In the genomic region with DNA sequence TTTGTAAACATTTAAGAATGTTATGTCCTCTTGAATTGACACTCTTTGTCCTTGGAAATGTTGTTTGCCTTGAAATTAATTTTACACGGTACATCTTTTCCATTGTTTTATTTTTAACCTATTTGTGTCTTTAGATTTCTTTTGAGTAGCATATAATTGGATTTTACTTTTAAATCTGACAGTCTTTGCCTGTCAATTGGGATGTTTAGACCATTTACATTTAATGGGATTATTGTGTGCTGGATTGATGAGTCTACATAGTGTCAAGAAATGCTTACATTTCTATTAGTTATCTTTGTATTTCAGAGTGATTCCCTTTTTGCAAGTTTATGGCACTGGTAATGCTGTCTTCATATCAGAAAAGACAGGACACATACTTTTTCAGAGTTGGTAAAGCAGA, we compare ENCODE assay signal across 16 cellular contexts.
DNase-seq lines count a peak whose midpoint lies in the region; ATAC-seq, FAIRE-seq and TF ChIP-seq lines count a peak whose summit lies in the region.
"Had no signal": no experiment of that assay in that cellular context is flagged by ENCODE, and none has a peak within 500 bp of the region (broad histone marks: within the 10 kb centered on the region; RNA-seq: fewer than 3 reads in every experiment).

No MANE protein-coding gene starts in this region.

- DNase-seq in A549 (ENCODE audit: low read depth in 1 of 2, low spot score in 1 of 2): no peak
- DNase-seq in CD14-positive monocyte (ENCODE audit: low spot score): no peak
- DNase-seq in HL-60 (ENCODE audit: low read depth in 1 of 2, low spot score in 1 of 2): no peak
- no peak for DNase-seq in T-helper 17 cell
- no peak for DNase-seq in NCI-H146 (lab: John Stamatoyannopoulos, UW)
- no peak for DNase-seq in ureter (ENCODE audit: low spot score)
- DNase-seq: Caco-2; CD4-positive, CD25-positive, alpha-beta regulatory T cell; H7 had no signal

- H3K4me3 ChIP-seq in A549: no peak overlapping the region
- no peak overlapping the region for H3K4me3 ChIP-seq in HL-60 (replicated peaks; ENCODE audit: insufficient read depth, low read length)
- H3K4me3 ChIP-seq: BLaER1, GM23338 had no signal

- no peak overlapping the region for H3K4me2 ChIP-seq in A549
- H3K4me2 ChIP-seq: BLaER1, GM23338 had no signal

- peaks cover 50% of the 10 kb centered on the region for H3K4me1 ChIP-seq in A549

- intact Hi-C loops in CD14-positive monocyte (cut with micrococcal nuclease): loop anchor here in 1 of 2 donors (5.0 to 10.0 kb wide), 2 partner anchors 60 to 443 kb away; a partner anchor contains a TSS

- H3K27ac Mint-ChIP-seq in CD14-positive monocyte: peak overlapping the region in 4 of 7 donors; percentile 33 to 94 (median 74)
- peak overlapping the region; percentile 24 for H3K27ac Mint-ChIP-seq in T-helper 17 cell
- H3K27ac Mint-ChIP-seq: GM23338 had no signal

- no peak for TF ChIP-seq RAD21 in A549 (conservative IDR thresholded peaks at IDR 0.05 in 1 of 2, IDR thresholded peaks at IDR 0.05 in 1 of 2)

- H3K4me1 Mint-ChIP-seq in CD14-positive monocyte: peaks cover 70% of the 10 kb centered on the region
- H3K4me1 Mint-ChIP-seq in T-helper 17 cell: peaks cover 32% of the 10 kb centered on the region

- POLR2A ChIA-PET in A549 (lab: Yijun Ruan, JAX): no interaction called here

- H3K4me3 Mint-ChIP-seq in CD14-positive monocyte (no peak overlapping the region), T-helper 17 cell (no peak overlapping the region)
- H3K4me3 Mint-ChIP-seq: CD4-positive, CD25-positive, alpha-beta regulatory T cell; GM23338 had no signal

- peak; percentile 96 for FAIRE-seq in A549 (lab: Jason Lieb, UNC)
- FAIRE-seq: D721Med, GM12891 had no signal

- CTCF ChIA-PET in A549 (lab: Yijun Ruan, JAX): interaction anchor here (1.3 to 1.7 kb wide), 2 partner anchors 248 to 439 kb away, joined by 6 read pairs; no protein-coding TSS in a partner anchor

- ATAC-seq in A549 (no peak), T-helper 17 cell (no peak), GM18873 (IDR thresholded peaks at IDR 0.05; ENCODE audit: low FRiP score, unreplicated experiment) (no peak), GM18867 (IDR thresholded peaks at IDR 0.05; ENCODE audit: unreplicated experiment) (no peak)
- ATAC-seq: GM23338, HCT116 had no signal

- H3K9me3 Mint-ChIP-seq in CD14-positive monocyte: peaks cover 0 to 16% (median 7%) of the 10 kb centered on the region in 7 donors
- H3K9me3 Mint-ChIP-seq: GM23338 had no signal

- 90% methylated on average over 1 of the region's 1 CpG for WGBS in A549 (ENCODE audit: missing lambda C conversion rate)

- TF ChIP-seq POLR2A in A549 (IDR thresholded peaks at IDR 0.05; ENCODE audit: low read length): no peak

- H3K36me3 Mint-ChIP-seq in CD14-positive monocyte (peaks cover 17% of the 10 kb centered on the region in 2 donors), T-helper 17 cell (ENCODE audit: low read depth) (peaks cover 2% of the 10 kb centered on the region)

- H3K27ac ChIP-seq in A549 (peak overlapping the region; percentile 80 to 93), HL-60 (replicated peaks) (peak overlapping the region; percentile 81)
- H3K27ac ChIP-seq: BLaER1 had no signal

- TF ChIP-seq CTCF in A549 (IDR thresholded peaks at IDR 0.05): no peak
- no peak for TF ChIP-seq CTCF in CD14-positive monocyte (IDR thresholded peaks at IDR 0.05)
- TF ChIP-seq CTCF in HL-60 (IDR thresholded peaks at IDR 0.05; ENCODE audit: insufficient read depth, low read length): no peak

- H3K27me3 Mint-ChIP-seq in CD14-positive monocyte (ENCODE audit: low read depth in 3 of 3): peaks cover 0 to 2% (median 0%) of the 10 kb centered on the region in 3 donors
- no peaks in the 10 kb centered on the region for H3K27me3 Mint-ChIP-seq in T-helper 17 cell
- H3K27me3 Mint-ChIP-seq: CD4-positive, CD25-positive, alpha-beta regulatory T cell had no signal

- H3K27me3 ChIP-seq in HL-60 (ENCODE audit: insufficient read depth, poor library complexity, severe bottlenecking): no peaks in the 10 kb centered on the region
- H3K27me3 ChIP-seq: BLaER1 had no signal

- H3K9me3 ChIP-seq in A549: peaks cover 13% of the 10 kb centered on the region; the same call in 2 of the 3 replicates
- no peaks in the 10 kb centered on the region for H3K9me3 ChIP-seq in T-helper 17 cell (ENCODE audit: control insufficient read depth, low read length, poor library complexity, severe bottlenecking)

- no peak for TF ChIP-seq EP300 in A549 (IDR thresholded peaks at IDR 0.05)

TF ChIP-seq in A549, 52 proteins besides CTCF, POLR2A, EP300 and RAD21:
- TF ChIP-seq ZNF302 (CRISPR knock-in tag; IDR thresholded peaks at IDR 0.05): no peak
- TF ChIP-seq RNF2 (IDR thresholded peaks at IDR 0.05; ENCODE audit: borderline replicate concordance, low read depth): no peak
- TF ChIP-seq NFE2L2 (conservative IDR thresholded peaks at IDR 0.05; ENCODE audit: low read length): no peak
- TF ChIP-seq RCOR1 (IDR thresholded peaks at IDR 0.05; ENCODE audit: low read depth, low read length): no peak
- TF ChIP-seq, protein P1, sequence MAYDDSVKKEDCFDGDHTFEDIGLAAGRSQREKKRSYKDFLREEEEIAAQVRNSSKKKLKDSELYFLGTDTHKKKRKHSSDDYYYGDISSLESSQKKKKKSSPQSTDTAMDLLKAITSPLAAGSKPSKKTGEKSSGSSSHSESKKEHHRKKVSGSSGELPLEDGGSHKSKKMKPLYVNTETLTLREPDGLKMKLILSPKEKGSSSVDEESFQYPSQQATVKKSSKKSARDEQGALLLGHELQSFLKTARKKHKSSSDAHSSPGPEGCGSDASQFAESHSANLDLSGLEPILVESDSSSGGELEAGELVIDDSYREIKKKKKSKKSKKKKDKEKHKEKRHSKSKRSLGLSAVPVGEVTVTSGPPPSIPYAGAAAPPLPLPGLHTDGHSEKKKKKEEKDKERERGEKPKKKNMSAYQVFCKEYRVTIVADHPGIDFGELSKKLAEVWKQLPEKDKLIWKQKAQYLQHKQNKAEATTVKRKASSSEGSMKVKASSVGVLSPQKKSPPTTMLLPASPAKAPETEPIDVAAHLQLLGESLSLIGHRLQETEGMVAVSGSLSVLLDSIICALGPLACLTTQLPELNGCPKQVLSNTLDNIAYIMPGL (CRISPR knock-in tag; IDR thresholded peaks at IDR 0.05; ENCODE audit: borderline replicate concordance): no peak
- TF ChIP-seq HOXA7 (CRISPR knock-in tag; IDR thresholded peaks at IDR 0.05): no peak
- TF ChIP-seq, protein P2, sequence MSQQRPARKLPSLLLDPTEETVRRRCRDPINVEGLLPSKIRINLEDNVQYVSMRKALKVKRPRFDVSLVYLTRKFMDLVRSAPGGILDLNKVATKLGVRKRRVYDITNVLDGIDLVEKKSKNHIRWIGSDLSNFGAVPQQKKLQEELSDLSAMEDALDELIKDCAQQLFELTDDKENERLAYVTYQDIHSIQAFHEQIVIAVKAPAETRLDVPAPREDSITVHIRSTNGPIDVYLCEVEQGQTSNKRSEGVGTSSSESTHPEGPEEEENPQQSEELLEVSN (IDR thresholded peaks at IDR 0.05; ENCODE audit: borderline replicate concordance, low read depth): no peak
- no peak for TF ChIP-seq FOSL2 (IDR thresholded peaks at IDR 0.05)
- TF ChIP-seq FOSL2 (CRISPR knock-in tag; IDR thresholded peaks at IDR 0.05): no peak
- TF ChIP-seq JUN (IDR thresholded peaks at IDR 0.05): no peak
- no peak for TF ChIP-seq POLR2AphosphoS2 (conservative IDR thresholded peaks at IDR 0.05; ENCODE audit: low read length)
- TF ChIP-seq BHLHE40 (IDR thresholded peaks at IDR 0.05; ENCODE audit: low read depth, low read length): no peak
- no peak for TF ChIP-seq CBX2 (IDR thresholded peaks at IDR 0.05; ENCODE audit: borderline replicate concordance, low read depth)
- no peak for TF ChIP-seq FOSB (CRISPR knock-in tag; IDR thresholded peaks at IDR 0.05)
- TF ChIP-seq KDM5A (IDR thresholded peaks at IDR 0.05): no peak
- no peak for TF ChIP-seq EHF (CRISPR knock-in tag; IDR thresholded peaks at IDR 0.05)
- TF ChIP-seq NR3C1 (IDR thresholded peaks at IDR 0.05): no peak
- no peak for TF ChIP-seq JUNB (IDR thresholded peaks at IDR 0.05)
- no peak for TF ChIP-seq CEBPB (IDR thresholded peaks at IDR 0.05)
